21 cellular contexts compared by ENCODE assay signal in the genomic region with DNA sequence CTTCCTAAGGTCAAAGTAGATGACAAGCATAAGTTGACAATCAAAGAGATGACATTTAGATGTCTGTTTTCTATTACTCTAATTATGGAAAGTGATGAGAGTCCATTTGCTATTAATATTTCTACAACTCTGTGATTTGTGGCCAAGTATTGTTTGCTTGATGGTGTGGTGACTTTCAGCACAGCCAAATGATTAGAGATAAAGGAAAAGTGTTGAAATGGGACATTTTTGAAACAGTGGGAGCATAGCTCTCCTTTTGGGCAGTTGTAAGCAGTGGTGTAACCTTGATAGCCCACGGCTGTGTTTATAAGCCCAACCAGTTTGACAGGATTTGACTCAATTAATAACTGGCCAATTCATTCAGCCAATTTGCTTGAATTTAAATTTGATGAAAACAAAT. TPM values are rescaled to one million over a fixed set of nuclear protein-coding genes. Genes with fewer than 3 reads are reported as not detected.
A peak's percentile ranks its signal among the peaks of the same experiment; 100 is the strongest.
DNase-seq lines count a peak whose midpoint lies in the region; ATAC-seq and TF ChIP-seq lines count a peak whose summit lies in the region.
"Had no signal": no experiment of that assay in that cellular context is flagged by ENCODE, and none has a peak within 500 bp of the region (broad histone marks: within the 10 kb centered on the region; RNA-seq: fewer than 3 reads in every experiment).

No MANE protein-coding gene starts in this region.

- H3K4me1 Mint-ChIP-seq in GM23338: peaks cover 14% of the 10 kb centered on the region
- H3K4me1 Mint-ChIP-seq: T-cell had no signal

- peaks cover 4% of the 10 kb centered on the region for H3K27me3 Mint-ChIP-seq in GM23338 (ENCODE audit: insufficient read depth, low read depth, poor library complexity)
- H3K27me3 Mint-ChIP-seq: T-cell had no signal

- H3K4me3 ChIP-seq in SK-N-SH (ENCODE audit: low read depth in 2 of 2, low read length in 1 of 2) (no peak overlapping the region), GM23338 (no peak overlapping the region), PC-9 (no peak overlapping the region)

- CTCF ChIA-PET in SK-N-SH (lab: Yijun Ruan, JAX) (no interaction called here), PC-9 (lab: Charles Lee) (no interaction called here)

- no peaks in the 10 kb centered on the region for H3K9me3 ChIP-seq in SK-N-SH
- no peaks in the 10 kb centered on the region for H3K9me3 ChIP-seq in PC-9 (ENCODE audit: insufficient read depth, low read depth)

- H3K4me3 Mint-ChIP-seq in GM23338: no peak overlapping the region
- H3K4me3 Mint-ChIP-seq: T-cell had no signal

- no TSS peak for BruUV-seq in PC-9 (replicated peaks; lab: Mats Ljungman, UMichigan)

- H3K9me2 ChIP-seq in SK-N-SH (no peaks in the 10 kb centered on the region), GM23338 (ENCODE audit: insufficient read depth) (peaks cover 6% of the 10 kb centered on the region; the same call in 1 of the 2 replicates), PC-9 (ENCODE audit: insufficient read depth) (no peaks in the 10 kb centered on the region)

- H3K36me3 Mint-ChIP-seq in GM23338 (ENCODE audit: low read depth): no peaks in the 10 kb centered on the region
- H3K36me3 Mint-ChIP-seq: T-cell had no signal

- H3K27ac ChIP-seq in SK-N-SH (ENCODE audit: low read depth in 2 of 2, low read length in 1 of 2): no peak overlapping the region; a peak in 1 of 4 replicates
- H3K27ac ChIP-seq in GM23338 (ENCODE audit: low read depth): no peak overlapping the region
- no peak overlapping the region for H3K27ac ChIP-seq in PC-9

- no peaks in the 10 kb centered on the region for H3K9me3 Mint-ChIP-seq in GM23338

- TF ChIP-seq EP300 in SK-N-SH (IDR thresholded peaks at IDR 0.05; ENCODE audit: borderline replicate concordance in 1 of 2, low read depth in 1 of 2, low read length in 1 of 2): peak in 1 of 2 experiments; percentile 21; a peak in 1 of 4 replicates

- no peaks in the 10 kb centered on the region for H3K79me2 ChIP-seq in SK-N-SH (ENCODE audit: insufficient read depth)
- H3K79me2 ChIP-seq in GM23338 (replicated peaks; ENCODE audit: insufficient read depth): no peaks in the 10 kb centered on the region
- no peaks in the 10 kb centered on the region for H3K79me2 ChIP-seq in PC-9 (ENCODE audit: low read depth)

- 47% methylated on average over 1 of the region's 1 CpG for WGBS in SK-N-SH (ENCODE audit: low lambda C conversion rate)

- no peaks in the 10 kb centered on the region for H3F3A ChIP-seq in SK-N-SH (replicated peaks; ENCODE audit: insufficient read depth)
- no peaks in the 10 kb centered on the region for H3F3A ChIP-seq in GM23338 (replicated peaks; ENCODE audit: low read depth)
- peaks cover 6% of the 10 kb centered on the region; the same call in 1 of the 2 replicates for H3F3A ChIP-seq in PC-9 (ENCODE audit: insufficient read depth, low read depth)

- H4K20me1 ChIP-seq in SK-N-SH (ENCODE audit: insufficient read depth) (no peaks in the 10 kb centered on the region), GM23338 (replicated peaks; ENCODE audit: insufficient read depth) (no peaks in the 10 kb centered on the region), PC-9 (ENCODE audit: insufficient read depth) (no peaks in the 10 kb centered on the region)

- TF ChIP-seq CTCF in SK-N-SH (IDR thresholded peaks at IDR 0.05) (no peak), GM23338 (conservative IDR thresholded peaks at IDR 0.05; ENCODE audit: low read depth in 2 of 2) (no peak), PC-9 (conservative IDR thresholded peaks at IDR 0.05) (no peak)

- no peak for TF ChIP-seq RAD21 in SK-N-SH (IDR thresholded peaks at IDR 0.05; ENCODE audit: low read length)

- H2AFZ ChIP-seq in SK-N-SH (ENCODE audit: low read depth) (no peak overlapping the region), GM23338 (peak overlapping the region; percentile 43; the same call in 1 of the 2 replicates), PC-9 (no peak overlapping the region)

- ATAC-seq in SK-N-SH treated with all-trans-retinoic acid at 6 μM for 48 hours (no peak), GM23338 (no peak), left ventricle myocardium superior (peak; percentile 87), GM21367 (IDR thresholded peaks at IDR 0.05; ENCODE audit: unreplicated experiment) (no peak), GM19035 (IDR thresholded peaks at IDR 0.05; ENCODE audit: unreplicated experiment) (no peak), sciatic nerve (no peak)
- ATAC-seq: HCT116, T-cell had no signal

- H3K4me2 ChIP-seq in SK-N-SH (no peak overlapping the region), GM23338 (no peak overlapping the region), PC-9 (peak overlapping the region; percentile 50)

- H3K9ac ChIP-seq in SK-N-SH: no peak overlapping the region

- no peak overlapping the region for H3K27ac Mint-ChIP-seq in GM23338
- H3K27ac Mint-ChIP-seq: T-cell had no signal

- intact Hi-C loops in PC-9 (cut with micrococcal nuclease; ENCODE audit: unreplicated experiment) (no loop called here), left ventricle myocardium superior (cut with micrococcal nuclease) (loop anchor here (10.0 kb wide), 1 partner anchor 73 kb away; no protein-coding TSS in a partner anchor), sciatic nerve (cut with DNase I) (no loop called here)

- POLR2A ChIA-PET in SK-N-SH (lab: Yijun Ruan, JAX) (interaction anchor here (0.7 kb wide), 1 partner anchor 76 kb away, joined by 3 read pairs; no protein-coding TSS in a partner anchor), PC-9 (lab: Charles Lee; ENCODE audit: unreplicated experiment) (no interaction called here)

- DNase-seq in SK-N-SH: no peak
- no peak for DNase-seq in GM23338 (ENCODE audit: low spot score)
- peak in 1 of 2 experiments; percentile 52 for DNase-seq in PC-9
- DNase-seq in left ventricle myocardium superior: no peak
- no peak for DNase-seq in sciatic nerve (ENCODE audit: low spot score)
- DNase-seq: DMS79, IMR-90, NCI-H1048, NCI-H1436, NCI-H187 treated with DMSO at 0.1 percent for 48 hours, NCI-H2227 treated with DMSO at 0.1 percent for 48 hours, NCI-H510A, NCI-H82, OCI-M1, SHP77 treated with DMSO at 0.1 percent for 48 hours, T-cell had no signal

- H3K27me3 ChIP-seq in SK-N-SH (ENCODE audit: insufficient read depth) (no peaks in the 10 kb centered on the region), GM23338 (ENCODE audit: insufficient read depth) (no peaks in the 10 kb centered on the region), PC-9 (ENCODE audit: insufficient read depth, low read depth) (no peaks in the 10 kb centered on the region)

- H3K36me3 ChIP-seq in SK-N-SH (replicated peaks in 1 of 2; ENCODE audit: control insufficient read depth in 1 of 2, insufficient read depth in 2 of 2, low read length in 1 of 2) (no peaks in the 10 kb centered on the region), GM23338 (ENCODE audit: insufficient read depth) (no peaks in the 10 kb centered on the region), PC-9 (ENCODE audit: low read depth) (no peaks in the 10 kb centered on the region)

- H3K4me1 ChIP-seq in SK-N-SH (ENCODE audit: control insufficient read depth in 1 of 2, insufficient read depth in 2 of 2, low read depth in 1 of 2, low read length in 1 of 2) (peaks cover 0 to 23% of the 10 kb centered on the region in 2 experiments; a peak in 2 of 4 replicates), GM23338 (ENCODE audit: insufficient read depth) (0 out of 2 replicates have a peak, but pooled peaks cover 13% of the 10 kb centered on the region), PC-9 (replicated peaks; ENCODE audit: insufficient read depth) (peaks cover 32% of the 10 kb centered on the region)

TF ChIP-seq in SK-N-SH, 30 proteins besides CTCF, POLR2A, EP300 and RAD21 (continues in another document):
- TF ChIP-seq TCF12 (IDR thresholded peaks at IDR 0.05) (peak; percentile 19; the same call in 1 of the 2 replicates), GABPA (IDR thresholded peaks at IDR 0.05; ENCODE audit: low read depth) (no peak), YY1 (IDR thresholded peaks at IDR 0.05; ENCODE audit: low read depth) (no peak)
- TF ChIP-seq, protein P1, sequence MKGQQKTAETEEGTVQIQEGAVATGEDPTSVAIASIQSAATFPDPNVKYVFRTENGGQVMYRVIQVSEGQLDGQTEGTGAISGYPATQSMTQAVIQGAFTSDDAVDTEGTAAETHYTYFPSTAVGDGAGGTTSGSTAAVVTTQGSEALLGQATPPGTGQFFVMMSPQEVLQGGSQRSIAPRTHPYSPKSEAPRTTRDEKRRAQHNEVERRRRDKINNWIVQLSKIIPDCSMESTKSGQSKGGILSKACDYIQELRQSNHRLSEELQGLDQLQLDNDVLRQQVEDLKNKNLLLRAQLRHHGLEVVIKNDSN (IDR thresholded peaks at IDR 0.05; ENCODE audit: borderline replicate concordance, low read depth): no peak

TF ChIP-seq in SK-N-SH treated with all-trans-retinoic acid at 6 μM for 48 hours, 23 proteins besides CTCF, POLR2A, EP300 and RAD21 (continues in another document):
- TF ChIP-seq ZFP3 (CRISPR knock-in tag; IDR thresholded peaks at IDR 0.05) (no peak), ZNF70 (CRISPR knock-in tag; IDR thresholded peaks at IDR 0.05) (no peak), SNAI2 (CRISPR knock-in tag; IDR thresholded peaks at IDR 0.05) (no peak), BACH2 (CRISPR knock-in tag; IDR thresholded peaks at IDR 0.05; ENCODE audit: borderline replicate concordance) (no peak), PPARA (CRISPR knock-in tag; IDR thresholded peaks at IDR 0.05; ENCODE audit: borderline replicate concordance) (no peak), ESRRG (CRISPR knock-in tag; IDR thresholded peaks at IDR 0.05) (no peak)

TF ChIP-seq in GM23338, 12 proteins besides CTCF, POLR2A, EP300 and RAD21 (continues in another document):
- TF ChIP-seq EZH2phosphoT487 (IDR thresholded peaks at IDR 0.05; ENCODE audit: unreplicated experiment) (no peak), JUNB (IDR thresholded peaks at IDR 0.05; ENCODE audit: unreplicated experiment) (no peak), ZNF114 (CRISPR knock-in tag; IDR thresholded peaks at IDR 0.05) (no peak)
- TF ChIP-seq, protein P2, sequence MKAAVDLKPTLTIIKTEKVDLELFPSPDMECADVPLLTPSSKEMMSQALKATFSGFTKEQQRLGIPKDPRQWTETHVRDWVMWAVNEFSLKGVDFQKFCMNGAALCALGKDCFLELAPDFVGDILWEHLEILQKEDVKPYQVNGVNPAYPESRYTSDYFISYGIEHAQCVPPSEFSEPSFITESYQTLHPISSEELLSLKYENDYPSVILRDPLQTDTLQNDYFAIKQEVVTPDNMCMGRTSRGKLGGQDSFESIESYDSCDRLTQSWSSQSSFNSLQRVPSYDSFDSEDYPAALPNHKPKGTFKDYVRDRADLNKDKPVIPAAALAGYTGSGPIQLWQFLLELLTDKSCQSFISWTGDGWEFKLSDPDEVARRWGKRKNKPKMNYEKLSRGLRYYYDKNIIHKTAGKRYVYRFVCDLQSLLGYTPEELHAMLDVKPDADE (IDR thresholded peaks at IDR 0.05): no peak

RNA-seq across cellular contexts. Expression of gene ZC3H11B, which starts 31.6 kb away (rescaled TPM):
- 0.03 TPM in 1 of 2 replicates, not detected in the other for polyA plus RNA-seq in SK-N-SH (2012; rRNA removed)
- polyA plus RNA-seq in SK-N-SH (2012; cell fraction: cytosol; rRNA removed): 0.04 TPM in 2 replicates
- polyA plus RNA-seq in SK-N-SH (2012; cell fraction: nucleus; rRNA removed): 0.05 and 0.27 TPM in 2 replicates
- total RNA-seq in GM23338 (2014; rRNA removed; shearing (Covaris generic)): 0.08 and 0.10 TPM in 2 replicates
- polyA plus RNA-seq in GM23338 (2016; fragmentation: Nextera tagmentation; extraction: Ambion mirVana): not detected in 2 replicates
- not detected in 2 replicates for total RNA-seq in PC-9 (2021)
- total RNA-seq in left ventricle myocardium superior: 1.2 TPM
- not detected for total RNA-seq in sciatic nerve
- total RNA-seq: H1 had no signal
